In the genomic region with DNA sequence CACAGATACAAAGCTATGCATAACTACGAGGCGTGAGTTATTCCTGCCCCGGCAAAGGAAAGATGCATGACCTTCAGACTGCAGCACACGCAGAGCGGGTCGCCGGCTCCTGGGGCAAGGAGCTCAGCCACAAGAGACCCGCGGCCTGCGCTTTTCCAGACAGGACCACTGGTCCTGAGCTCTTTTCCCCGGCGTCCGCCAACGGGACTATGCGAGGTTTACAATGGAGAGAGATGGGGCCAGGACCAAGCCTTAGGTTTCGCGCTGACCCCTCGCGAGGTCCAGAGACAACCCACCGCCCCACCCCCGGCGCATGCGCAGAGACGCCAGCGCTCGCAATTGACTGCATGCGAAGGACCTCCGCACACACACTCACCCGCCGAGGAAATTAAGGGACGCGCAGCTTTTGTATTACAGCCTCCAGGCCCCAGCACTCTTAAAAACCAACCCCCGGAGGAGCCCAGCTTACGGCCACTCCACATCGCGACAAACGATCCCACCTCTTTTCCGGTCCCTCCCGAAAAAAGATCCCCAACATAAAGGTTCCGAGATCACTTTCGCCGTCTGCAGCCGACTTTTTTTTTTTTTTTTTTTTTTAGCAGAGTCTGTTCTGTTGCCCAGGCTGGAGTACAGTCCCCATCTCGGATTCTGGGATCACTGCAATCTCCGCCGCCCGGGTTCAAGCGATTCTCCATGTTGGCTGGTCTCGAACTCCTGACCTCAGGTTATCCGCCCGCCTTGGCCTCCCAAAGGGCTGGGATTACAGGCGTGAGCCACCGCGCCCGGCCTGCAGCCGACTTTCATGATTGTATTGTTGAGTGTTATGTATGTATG, we compare ENCODE assay signal across 8 cellular contexts. TPM values are rescaled to one million over a fixed set of nuclear protein-coding genes. Genes with fewer than 3 reads are reported as not detected.
A peak's percentile ranks its signal among the peaks of the same experiment; 100 is the strongest.
DNase-seq lines count a peak whose midpoint lies in the region; ATAC-seq, FAIRE-seq and TF ChIP-seq lines count a peak whose summit lies in the region.

A gene with protein sequence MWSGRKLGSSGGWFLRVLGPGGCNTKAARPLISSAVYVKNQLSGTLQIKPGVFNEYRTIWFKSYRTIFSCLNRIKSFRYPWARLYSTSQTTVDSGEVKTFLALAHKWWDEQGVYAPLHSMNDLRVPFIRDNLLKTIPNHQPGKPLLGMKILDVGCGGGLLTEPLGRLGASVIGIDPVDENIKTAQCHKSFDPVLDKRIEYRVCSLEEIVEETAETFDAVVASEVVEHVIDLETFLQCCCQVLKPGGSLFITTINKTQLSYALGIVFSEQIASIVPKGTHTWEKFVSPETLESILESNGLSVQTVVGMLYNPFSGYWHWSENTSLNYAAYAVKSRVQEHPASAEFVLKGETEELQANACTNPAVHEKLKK (minus strand): TSS at position 498 of the 834 bp plus-strand sequence. CDS start 16 bp downstream, at position 482.

- H3K9me3 ChIP-seq in AG04450 (ENCODE audit: control insufficient read depth, insufficient read depth, low read length) (no peaks in the 10 kb centered on the region), kidney (ENCODE audit: control insufficient read depth in 1 of 2, low read length in 2 of 2) (no peaks in the 10 kb centered on the region)

- peak within 1 kb of the TSS; percentile 80 to 89 for H3K9ac ChIP-seq in kidney (ENCODE audit: low read length in 2 of 2)

- peak within 1 kb of the TSS; percentile 82 for H3K27ac ChIP-seq in AG04450 (ENCODE audit: low read depth, low read length)
- H3K27ac ChIP-seq in kidney (ENCODE audit: low read depth in 2 of 2, low read length in 2 of 2), result peak within 1 kb of the TSS; percentile 49 to 80

- no peaks in the 10 kb centered on the region for H3K27me3 ChIP-seq in AG04450 (ENCODE audit: control insufficient read depth, insufficient read depth, low read length)

- intact Hi-C loops in kidney (cut with DNase I), result no loop called here

- no peak for FAIRE-seq in kidney (lab: Jason Lieb, UNC)

- POLR2A ChIA-PET in AG04450 (lab: Yijun Ruan, JAX), result interaction anchor here (0.6 to 1.6 kb wide), 21 partner anchors 8 to 563 kb away, joined by 3 to 28 read pairs (median 4); a partner anchor contains a TSS

- CTCF ChIA-PET in AG04450 (lab: Charles Lee), result interaction anchor here (0.7 to 2.0 kb wide), 8 partner anchors 8 to 63 kb away, joined by 3 to 30 read pairs (median 6); no protein-coding TSS in a partner anchor

- no peaks in the 10 kb centered on the region for H3K4me1 ChIP-seq in kidney (ENCODE audit: control insufficient read depth in 1 of 2, insufficient read depth in 1 of 2, low read depth in 1 of 2, low read length in 2 of 2)

- TF ChIP-seq CTCF in AG04450 (IDR thresholded peaks at IDR 0.05; ENCODE audit: low read depth, low read length), result no peak
- TF ChIP-seq CTCF in kidney (IDR thresholded peaks at IDR 0.05; ENCODE audit: borderline replicate concordance, extremely low read depth, insufficient read depth), result no peak

- peaks cover 0 to 2% of the 10 kb centered on the region in 2 donors for H3K36me3 ChIP-seq in kidney (ENCODE audit: control insufficient read depth in 1 of 2, insufficient read depth in 2 of 2, low read length in 2 of 2)

- peak; percentile 81 for ATAC-seq in GM18867 (IDR thresholded peaks at IDR 0.05; ENCODE audit: unreplicated experiment)
- peak; percentile 62 for ATAC-seq in HG03097 (IDR thresholded peaks at IDR 0.05; ENCODE audit: low FRiP score, unreplicated experiment)

- H3K4me3 ChIP-seq in AG04450 (ENCODE audit: low read depth, low read length) (peak within 1 kb of the TSS; percentile 85), kidney (ENCODE audit: low read length in 2 of 2) (peak within 1 kb of the TSS; percentile 85)

- DNase-seq in AG04450 (ENCODE audit: low read depth, low spot score), result peak; percentile 60
- DNase-seq in NCI-H2227 treated with DMSO at 0.1 percent for 48 hours (lab: John Stamatoyannopoulos, UW), result peak; percentile 71
- peak; percentile 75 for DNase-seq in activated CD4-positive, CD25-positive, alpha-beta regulatory T cell treated with anti-CD3 and anti-CD28 coated beads, Interleukin-2, amount 50 U/mL, for 72 hours
- peak; percentile 80 for DNase-seq in cerebellar cortex (ENCODE audit: low spot score)
- DNase-seq in kidney, result peak; percentile 89
- peak; percentile 42 to 51 for DNase-seq in stimulated activated CD4-positive, alpha-beta T cell treated with anti-CD3 and anti-CD28 coated beads, Interleukin-15, amount 100 ng/mL, for 1 hour (ENCODE audit: low read depth in 1 of 2, low spot score in 1 of 2)

RNA-seq across cellular contexts. Expression of the gene that starts here (rescaled TPM):
- polyA plus RNA-seq in AG04450 (2011; rRNA removed) (8.5 and 11.0 TPM in 2 replicates), kidney (ENCODE audit: insufficient read depth, low read depth, low replicate concordance) (18.7 TPM)
- polyA minus RNA-seq in AG04450 (2011; rRNA and poly(A)+ RNA removed), result 1.6 and 4.0 TPM in 2 replicates
- 8.1 TPM for total RNA-seq in kidney

Comparison
In these comparisons a context has a peak if more than half of its experiments do, and no peak if none do; other contexts are left out.
1. Peak in every context shown above with its lines: DNase-seq, ATAC-seq, H3K4me3 ChIP-seq and H3K27ac ChIP-seq.